Comparison of ENCODE assay signal across 13 cellular contexts in the genomic region with DNA sequence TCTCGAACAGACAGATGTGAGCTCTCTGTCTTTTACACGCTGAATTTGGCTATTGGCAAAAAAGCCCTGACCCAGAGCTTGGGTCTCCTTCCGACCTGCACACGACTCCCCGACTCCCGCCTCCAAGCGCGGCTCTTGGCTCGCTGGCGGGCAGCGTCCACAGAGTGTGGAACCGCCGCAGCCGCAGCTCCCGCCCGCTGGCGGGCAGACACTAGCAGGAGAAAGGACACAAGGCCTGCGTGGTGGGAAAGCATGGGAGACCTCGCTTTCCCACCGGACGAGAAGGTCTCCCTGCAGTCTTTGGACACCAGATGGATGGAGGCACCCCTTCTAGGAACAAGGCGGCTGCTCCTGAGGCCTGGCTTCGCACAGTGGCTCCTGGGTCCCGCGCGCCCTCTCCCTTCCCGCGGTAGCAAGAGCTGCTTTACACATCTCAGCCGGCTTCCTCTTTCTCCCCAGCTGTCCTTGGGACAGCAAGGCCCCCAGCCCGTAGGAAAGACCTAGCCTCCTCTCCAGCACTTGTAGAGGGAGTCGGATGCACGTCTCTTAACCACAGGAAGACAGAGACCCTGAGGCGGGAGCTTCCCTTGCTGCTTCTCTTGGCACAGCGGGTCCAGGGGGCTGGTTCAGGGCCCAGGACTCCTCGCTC.
DNase-seq lines count a peak whose midpoint lies in the region; ATAC-seq, FAIRE-seq and TF ChIP-seq lines count a peak whose summit lies in the region.
"Had no signal": no experiment of that assay in that cellular context is flagged by ENCODE, and none has a peak within 500 bp of the region (broad histone marks: within the 10 kb centered on the region; RNA-seq: fewer than 3 reads in every experiment).

No MANE protein-coding gene starts in this region.

- H3K4me3 ChIP-seq in BLaER1 (peak overlapping the region; percentile 36; the same call in 1 of the 2 replicates), GM23248 (no peak overlapping the region; the same call in 1 of the 2 replicates), astrocyte (ENCODE audit: insufficient read depth, low read depth, low read length) (no peak overlapping the region), BE2C (ENCODE audit: low read depth, low read length) (no peak overlapping the region)
- H3K4me3 ChIP-seq: ovary had no signal

- no peak for TF ChIP-seq CTCF in astrocyte (IDR thresholded peaks at IDR 0.05; ENCODE audit: insufficient read depth, low read depth, low read length)
- TF ChIP-seq CTCF in mesothelial cell of epicardium (IDR thresholded peaks at IDR 0.05; ENCODE audit: unreplicated experiment), result no peak
- TF ChIP-seq CTCF in BE2C (IDR thresholded peaks at IDR 0.05; ENCODE audit: low read depth, low read length), result no peak

- H3K4me1 Mint-ChIP-seq in astrocyte (ENCODE audit: low read depth, unreplicated experiment), result no peaks in the 10 kb centered on the region
- H3K4me1 Mint-ChIP-seq in mesothelial cell of epicardium, result peaks cover 31% of the 10 kb centered on the region

- H3K36me3 Mint-ChIP-seq in astrocyte (ENCODE audit: low read depth, unreplicated experiment), result no peaks in the 10 kb centered on the region
- no peaks in the 10 kb centered on the region for H3K36me3 Mint-ChIP-seq in mesothelial cell of epicardium

- H3K9me2 ChIP-seq in GM23248 (ENCODE audit: insufficient read depth), result no peaks in the 10 kb centered on the region

- H3K27ac ChIP-seq in BLaER1, result no peak overlapping the region
- H3K27ac ChIP-seq in GM23248, result no peak overlapping the region
- no peak overlapping the region for H3K27ac ChIP-seq in astrocyte (ENCODE audit: low read depth, low read length)
- H3K27ac ChIP-seq: body of pancreas, ovary had no signal

- H3K79me2 ChIP-seq in GM23248 (ENCODE audit: insufficient read depth), result no peaks in the 10 kb centered on the region
- no peaks in the 10 kb centered on the region for H3K79me2 ChIP-seq in astrocyte (ENCODE audit: insufficient read depth, low read length)

- H3K27ac Mint-ChIP-seq in astrocyte (ENCODE audit: unreplicated experiment) (no peak overlapping the region), mesothelial cell of epicardium (no peak overlapping the region)
- H3K27ac Mint-ChIP-seq: HFFc6 had no signal

- H3K9ac ChIP-seq in BLaER1, result no peak overlapping the region
- H3K9ac ChIP-seq in GM23248, result no peak overlapping the region
- no peak overlapping the region for H3K9ac ChIP-seq in astrocyte (ENCODE audit: low read length)

- ATAC-seq in GM18519 (IDR thresholded peaks at IDR 0.05; ENCODE audit: low FRiP score, unreplicated experiment), result no peak
- ATAC-seq: body of pancreas had no signal

- H3K27me3 Mint-ChIP-seq in astrocyte (ENCODE audit: low read depth, unreplicated experiment) (peaks cover 14% of the 10 kb centered on the region), mesothelial cell of epicardium (ENCODE audit: low read depth) (peaks cover 98% of the 10 kb centered on the region)

- H3K36me3 ChIP-seq in BLaER1, result no peaks in the 10 kb centered on the region
- no peaks in the 10 kb centered on the region for H3K36me3 ChIP-seq in GM23248 (ENCODE audit: low read depth)
- H3K36me3 ChIP-seq in astrocyte (ENCODE audit: insufficient read depth, low read length), result no peaks in the 10 kb centered on the region
- no peaks in the 10 kb centered on the region for H3K36me3 ChIP-seq in BE2C
- H3K36me3 ChIP-seq: ovary had no signal

- peak overlapping the region; percentile 34; the same call in 1 of the 2 replicates for H2AFZ ChIP-seq in GM23248
- H2AFZ ChIP-seq in astrocyte (ENCODE audit: low read depth, low read length), result peak overlapping the region; percentile 38

- H3K27me3 ChIP-seq in BLaER1 (peaks cover 72% of the 10 kb centered on the region), GM23248 (replicated peaks; ENCODE audit: insufficient read depth) (peaks cover 68% of the 10 kb centered on the region), astrocyte (ENCODE audit: insufficient read depth, low read length) (peaks cover 78% of the 10 kb centered on the region), BE2C (peaks cover 69% of the 10 kb centered on the region)
- H3K27me3 ChIP-seq: ovary had no signal

- peaks cover 13% of the 10 kb centered on the region for H3F3A ChIP-seq in GM23248 (ENCODE audit: insufficient read depth)

- peaks cover 13% of the 10 kb centered on the region; the same call in 1 of the 2 replicates for H3K4me1 ChIP-seq in BLaER1
- H3K4me1 ChIP-seq in GM23248 (ENCODE audit: insufficient read depth), result 0 out of 2 replicates have a peak, but pooled peaks cover 4% of the 10 kb centered on the region
- H3K4me1 ChIP-seq in astrocyte (ENCODE audit: insufficient read depth, low read length), result peaks cover 4% of the 10 kb centered on the region
- no peaks in the 10 kb centered on the region for H3K4me1 ChIP-seq in BE2C

- H3K4me3 Mint-ChIP-seq in astrocyte (ENCODE audit: unreplicated experiment) (no peak overlapping the region), mesothelial cell of epicardium (peak overlapping the region; percentile 77)
- H3K4me3 Mint-ChIP-seq: HFFc6 had no signal

- H3K9me3 ChIP-seq in BLaER1 (peaks cover 72% of the 10 kb centered on the region), GM23248 (ENCODE audit: low read depth) (no peaks in the 10 kb centered on the region), astrocyte (ENCODE audit: insufficient read depth, low read depth, low read length) (peaks cover 5% of the 10 kb centered on the region), BE2C (peaks cover 4% of the 10 kb centered on the region; the same call in 1 of the 2 replicates)
- H3K9me3 ChIP-seq: body of pancreas, ovary had no signal

- H4K20me1 ChIP-seq in BLaER1 (no peaks in the 10 kb centered on the region), GM23248 (ENCODE audit: insufficient read depth) (no peaks in the 10 kb centered on the region), astrocyte (ENCODE audit: insufficient read depth, low read length) (peaks cover 3% of the 10 kb centered on the region)

- H3K9me3 Mint-ChIP-seq in astrocyte (ENCODE audit: unreplicated experiment), result peaks cover 10% of the 10 kb centered on the region
- no peaks in the 10 kb centered on the region for H3K9me3 Mint-ChIP-seq in mesothelial cell of epicardium

- FAIRE-seq in astrocyte (lab: Jason Lieb, UNC), result no peak
- FAIRE-seq: frontal cortex had no signal

- 6 to 11% methylated on average over 33 to 35 of the region's 35 CpGs for WGBS in GM23248 (ENCODE audit: low coverage in 1 of 2, low lambda C conversion rate in 2 of 2, missing lambda C conversion rate in 2 of 2), 2 experiments

- peak; percentile 35 for DNase-seq in GM23248
- DNase-seq in astrocyte (ENCODE audit: low read depth), result no peak
- DNase-seq in mesothelial cell of epicardium (ENCODE audit: low spot score in 2 of 2, unreplicated experiment in 2 of 2), result peak in 1 of 2 experiments; percentile 47
- no peak for DNase-seq in BE2C
- no peak for DNase-seq in glomerular visceral epithelial cell (ENCODE audit: extremely low spot score)
- no peak for DNase-seq in NCI-H2171 (lab: John Stamatoyannopoulos, UW)
- DNase-seq: HFFc6, NCI-H526 treated with DMSO at 0.1 percent for 48 hours, ovary had no signal

- H3K4me2 ChIP-seq in BLaER1, result no peak overlapping the region
- H3K4me2 ChIP-seq in GM23248 (ENCODE audit: unreplicated experiment), result peak overlapping the region; percentile 18
- peak overlapping the region; percentile 42 for H3K4me2 ChIP-seq in astrocyte (ENCODE audit: low read length)

- in situ Hi-C loops in GM23248 (cut with MboI), result no loop called here
